18 cellular contexts compared by ENCODE assay signal in the genomic region with DNA sequence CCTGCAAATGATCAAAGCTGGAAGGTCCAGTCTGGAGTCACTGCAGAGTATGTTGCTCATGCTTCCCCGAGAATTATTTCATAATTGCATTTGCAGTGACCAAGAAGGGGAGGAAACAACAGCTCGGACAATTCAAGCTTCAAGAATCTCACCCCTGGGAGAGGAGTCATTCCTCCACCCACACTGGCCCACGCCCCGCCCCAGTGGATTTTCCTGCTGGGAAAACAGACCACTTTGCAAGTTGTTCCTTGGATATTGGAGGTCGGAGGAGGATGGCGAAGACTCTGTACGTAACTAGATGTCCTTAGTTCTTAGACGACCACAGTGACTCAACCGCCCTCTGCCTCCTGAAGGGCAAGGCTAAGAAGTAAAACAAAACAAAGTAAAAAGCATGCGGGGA.
DNase-seq lines count a peak whose midpoint lies in the region; ATAC-seq, FAIRE-seq and TF ChIP-seq lines count a peak whose summit lies in the region.
"Had no signal": no experiment of that assay in that cellular context is flagged by ENCODE, and none has a peak within 500 bp of the region (broad histone marks: within the 10 kb centered on the region; RNA-seq: fewer than 3 reads in every experiment).

No MANE protein-coding gene starts in this region.

- no peaks in the 10 kb centered on the region for H3K36me3 ChIP-seq in adipocyte (ENCODE audit: control insufficient read depth, insufficient read depth, low read length, severe bottlenecking)
- no peaks in the 10 kb centered on the region for H3K36me3 ChIP-seq in pancreas
- no peaks in the 10 kb centered on the region for H3K36me3 ChIP-seq in SJCRH30
- no peaks in the 10 kb centered on the region for H3K36me3 ChIP-seq in MM.1S (replicated peaks; ENCODE audit: insufficient read depth, low read length)
- H3K36me3 ChIP-seq: breast epithelium, suprapubic skin had no signal

- H3K27ac Mint-ChIP-seq in T-helper 17 cell = no peak overlapping the region
- H3K27ac Mint-ChIP-seq: activated CD8-positive, alpha-beta memory T cell treated with anti-CD3 and anti-CD28 coated beads, Interleukin-2, amount 10 ng/mL, durations not matched to agents 7 days and 5 days; T-cell; WTC11 had no signal

- H4K20me1 ChIP-seq in MM.1S (ENCODE audit: insufficient read depth, low read length) = no peaks in the 10 kb centered on the region

- H3K4me3 Mint-ChIP-seq in T-helper 17 cell = no peak overlapping the region
- H3K4me3 Mint-ChIP-seq: activated CD8-positive, alpha-beta memory T cell treated with anti-CD3 and anti-CD28 coated beads, Interleukin-2, amount 10 ng/mL, durations not matched to agents 7 days and 5 days; T-cell; WTC11 had no signal

- intact Hi-C loops in Right ventricle myocardium inferior (cut with DNase I) = no loop called here
- intact Hi-C loops in pancreas (cut with DNase I) = no loop called here

- H3K9me3 ChIP-seq in adipocyte (ENCODE audit: control insufficient read depth, low read length) (peaks cover 4% of the 10 kb centered on the region), pancreas (no peaks in the 10 kb centered on the region), SJCRH30 (replicated peaks) (no peaks in the 10 kb centered on the region), MM.1S (replicated peaks; ENCODE audit: insufficient read depth, low read length) (no peaks in the 10 kb centered on the region), T-helper 17 cell (ENCODE audit: control insufficient read depth, low read length, poor library complexity, severe bottlenecking) (no peaks in the 10 kb centered on the region)
- H3K9me3 ChIP-seq: breast epithelium, suprapubic skin had no signal

- H3K4me1 ChIP-seq in adipocyte (ENCODE audit: control insufficient read depth, insufficient read depth, low read length) (peaks cover 17% of the 10 kb centered on the region), pancreas (no peaks in the 10 kb centered on the region), SJCRH30 (no peaks in the 10 kb centered on the region), MM.1S (ENCODE audit: low read length) (no peaks in the 10 kb centered on the region)
- H3K4me1 ChIP-seq: breast epithelium, suprapubic skin had no signal

- H3K79me2 ChIP-seq in MM.1S (ENCODE audit: low read length) = no peaks in the 10 kb centered on the region

- H3K4me1 Mint-ChIP-seq in T-helper 17 cell = peaks cover 5% of the 10 kb centered on the region
- H3K4me1 Mint-ChIP-seq: activated CD8-positive, alpha-beta memory T cell treated with anti-CD3 and anti-CD28 coated beads, Interleukin-2, amount 10 ng/mL, durations not matched to agents 7 days and 5 days; T-cell had no signal

- ATAC-seq in Right ventricle myocardium inferior = peak; percentile 91
- peak in 3 of 4 donors; percentile 31 to 54 (median 53) for ATAC-seq in pancreas
- no peak for ATAC-seq in T-helper 17 cell
- ATAC-seq: activated CD8-positive, alpha-beta memory T cell treated with anti-CD3 and anti-CD28 coated beads, Interleukin-2, amount 10 ng/mL, durations not matched to agents 7 days and 5 days; T-cell; WTC11 had no signal

- DNase-seq in AG20443 (ENCODE audit: low spot score) (peak; percentile 91), adipocyte (ENCODE audit: low read depth) (peak; percentile 63), Right ventricle myocardium inferior (ENCODE audit: missing footprints) (peak; percentile 81), pancreas (peak in 1 of 6 donors; percentile 28), SJCRH30 (no peak), MM.1S (no peak), T-helper 17 cell (no peak)
- no peak for DNase-seq in activated CD8-positive, alpha-beta memory T cell treated with anti-CD3 and anti-CD28 coated beads for 24 hours
- DNase-seq: activated CD8-positive, alpha-beta memory T cell treated with anti-CD3 and anti-CD28 coated beads, Interleukin-2, amount 10 ng/mL, durations not matched to agents 7 days and 5 days; activated naive CD4-positive, alpha-beta T cell; effector CD8-positive, alpha-beta T cell; KG1; NCI-H446; T-cell had no signal

- TF ChIP-seq CTCF in pancreas (IDR thresholded peaks at IDR 0.05) (no peak), MM.1S (IDR thresholded peaks at IDR 0.05; ENCODE audit: low read length) (no peak)

- H3K4me3 ChIP-seq in adipocyte (ENCODE audit: low read length) (peak overlapping the region; percentile 21), pancreas (no peak overlapping the region), SJCRH30 (no peak overlapping the region), MM.1S (ENCODE audit: low read length) (no peak overlapping the region)
- H3K4me3 ChIP-seq: breast epithelium, suprapubic skin had no signal

- H3K27me3 ChIP-seq in adipocyte (replicated peaks; ENCODE audit: control insufficient read depth, insufficient read depth, low read length) (no peaks in the 10 kb centered on the region), pancreas (peaks cover 0 to 3% (median 0%) of the 10 kb centered on the region in 4 donors), SJCRH30 (no peaks in the 10 kb centered on the region; the same call in none of the 2 replicates), MM.1S (replicated peaks; ENCODE audit: insufficient read depth, low read length) (no peaks in the 10 kb centered on the region)
- H3K27me3 ChIP-seq: suprapubic skin had no signal

- FAIRE-seq in pancreas (lab: Jason Lieb, UNC) = no peak
- FAIRE-seq: GM12892 had no signal

- no peak overlapping the region for H3K4me2 ChIP-seq in MM.1S (ENCODE audit: low read depth, low read length)

- WGBS in pancreas, 2 donors = 52 to 67% methylated on average over 10 of the region's 10 CpGs

- H3K9ac ChIP-seq in adipocyte (ENCODE audit: low read length) (no peak overlapping the region), MM.1S (ENCODE audit: low read length) (no peak overlapping the region)

- H3K36me3 Mint-ChIP-seq in T-helper 17 cell (ENCODE audit: low read depth) = peaks cover 2% of the 10 kb centered on the region
- H3K36me3 Mint-ChIP-seq: T-cell had no signal

- no peaks in the 10 kb centered on the region for H3K9me2 ChIP-seq in MM.1S (replicated peaks; ENCODE audit: insufficient read depth, low read length)

- H3K27me3 Mint-ChIP-seq in T-helper 17 cell = peaks cover 35% of the 10 kb centered on the region

- H2AFZ ChIP-seq in MM.1S (ENCODE audit: low read length) = no peak overlapping the region

- no peaks in the 10 kb centered on the region for H3F3A ChIP-seq in MM.1S (ENCODE audit: insufficient read depth, low read length)

- H3K27ac ChIP-seq in pancreas (no peak overlapping the region), SJCRH30 (no peak overlapping the region), MM.1S (ENCODE audit: low read length) (no peak overlapping the region)
- H3K27ac ChIP-seq: suprapubic skin had no signal

Comparison
In these comparisons a context has a peak if more than half of its experiments do, and no peak if none do; other contexts are left out.
1. DNase-seq: peak in AG20443 (single experiment), adipocyte (single experiment) and Right ventricle myocardium inferior (single experiment); none in activated CD8-positive, alpha-beta memory T cell treated with anti-CD3 and anti-CD28 coated beads for 24 hours (single experiment), SJCRH30 (0 of 2), MM.1S (single experiment) and T-helper 17 cell (0 of 3).